ENCODE assay signal across 23 cellular contexts in genomic region chr9:120776788-120777187, GRCh38. TPM values are rescaled to one million over a fixed set of nuclear protein-coding genes. Genes with fewer than 3 reads are reported as not detected.
DNase-seq lines count a peak whose midpoint lies in the region; ATAC-seq, FAIRE-seq and TF ChIP-seq lines count a peak whose summit lies in the region.
"Had no signal": no experiment of that assay in that cellular context is flagged by ENCODE, and none has a peak within 500 bp of the region (broad histone marks: within the 10 kb centered on the region; RNA-seq: fewer than 3 reads in every experiment).

No MANE protein-coding gene starts in this region.

- H3K79me2 ChIP-seq in keratinocyte (ENCODE audit: control insufficient read depth, insufficient read depth, low read length): peaks cover 28% of the 10 kb centered on the region

- no peaks in the 10 kb centered on the region for H3K9me1 ChIP-seq in keratinocyte (ENCODE audit: control insufficient read depth, extremely low read depth, insufficient read depth, low read length)

- intact Hi-C loops in sciatic nerve (cut with DNase I): no loop called here

- no peaks in the 10 kb centered on the region for H4K20me1 ChIP-seq in keratinocyte (ENCODE audit: control insufficient read depth, extremely low read depth, insufficient read depth, low read length)

- peak overlapping the region; percentile 65 for H3K27ac Mint-ChIP-seq in T-helper 17 cell
- H3K27ac Mint-ChIP-seq: CD4-positive, alpha-beta T cell; IgD-negative memory B cell had no signal

- peaks cover 11% of the 10 kb centered on the region for H3K4me1 Mint-ChIP-seq in T-helper 17 cell

- no peak for ATAC-seq in T-helper 17 cell
- no peak for ATAC-seq in sciatic nerve
- ATAC-seq: GM12878 had no signal

- H3K27me3 ChIP-seq in bronchial epithelial cell (ENCODE audit: control insufficient read depth, insufficient read depth, low read length) (no peaks in the 10 kb centered on the region), keratinocyte (ENCODE audit: control insufficient read depth, extremely low read depth, insufficient read depth, low read length) (no peaks in the 10 kb centered on the region)
- H3K27me3 ChIP-seq: BLaER1 had no signal

- H3K9me3 ChIP-seq in T-helper 17 cell (ENCODE audit: control insufficient read depth, low read length, poor library complexity, severe bottlenecking): no peaks in the 10 kb centered on the region
- no peaks in the 10 kb centered on the region for H3K9me3 ChIP-seq in keratinocyte (ENCODE audit: control insufficient read depth, low read depth, low read length)
- H3K9me3 ChIP-seq: BLaER1 had no signal

- peak overlapping the region; percentile 62 for H3K27ac ChIP-seq in keratinocyte (ENCODE audit: control insufficient read depth, insufficient read depth, low read length)
- H3K27ac ChIP-seq: BLaER1, PC-9 had no signal

- no peaks in the 10 kb centered on the region for H3K27me3 Mint-ChIP-seq in T-helper 17 cell
- H3K27me3 Mint-ChIP-seq: CD4-positive, alpha-beta T cell; IgD-negative memory B cell had no signal

- FAIRE-seq in bronchial epithelial cell (lab: Jason Lieb, UNC) (no peak), keratinocyte (lab: Jason Lieb, UNC) (no peak)
- FAIRE-seq: GM12878 had no signal

- no peak overlapping the region for H3K4me3 Mint-ChIP-seq in T-helper 17 cell
- H3K4me3 Mint-ChIP-seq: CD4-positive, alpha-beta T cell; IgD-negative memory B cell had no signal

- TF ChIP-seq CTCF in LNCaP clone FGC (IDR thresholded peaks at IDR 0.05; ENCODE audit: control insufficient read depth, extremely low read depth, insufficient read depth): no peak
- no peak for TF ChIP-seq CTCF in bronchial epithelial cell (IDR thresholded peaks at IDR 0.05; ENCODE audit: insufficient read depth, low read length, severe bottlenecking)
- no peak for TF ChIP-seq CTCF in keratinocyte (optimal IDR thresholded peaks at IDR 0.05 in 1 of 3, IDR thresholded peaks at IDR 0.05 in 1 of 3, conservative IDR thresholded peaks at IDR 0.05 in 1 of 3; ENCODE audit: extremely low read depth in 1 of 3, insufficient read depth in 2 of 3, low read length in 3 of 3)

- dilution Hi-C loops in keratinocyte (cut with MboI; ENCODE audit: extremely low pct_ligation_motif_present, low sequenced_read_pairs): no loop called here

- peaks cover 33% of the 10 kb centered on the region for H3K4me1 ChIP-seq in keratinocyte (ENCODE audit: control insufficient read depth, extremely low read depth, insufficient read depth, low read length)
- H3K4me1 ChIP-seq: BLaER1 had no signal

- peak overlapping the region; percentile 8 for H3K9ac ChIP-seq in keratinocyte (ENCODE audit: control insufficient read depth, extremely low read depth, insufficient read depth, low read length)
- H3K9ac ChIP-seq: BLaER1 had no signal

- no peak overlapping the region for H3K4me3 ChIP-seq in LNCaP clone FGC (ENCODE audit: low read depth, low read length)
- no peak overlapping the region for H3K4me3 ChIP-seq in bronchial epithelial cell (ENCODE audit: low read depth, low read length)
- no peak overlapping the region for H3K4me3 ChIP-seq in keratinocyte (ENCODE audit: control insufficient read depth in 2 of 3, extremely low read depth in 1 of 3, insufficient read depth in 2 of 3, low read depth in 1 of 3, low read length in 3 of 3)
- H3K4me3 ChIP-seq: BLaER1, GM12878, PC-9 had no signal

- H3K4me2 ChIP-seq in keratinocyte (ENCODE audit: control insufficient read depth, extremely low read depth, insufficient read depth, low read depth, low read length): peak overlapping the region; percentile 42
- H3K4me2 ChIP-seq: BLaER1, PC-9 had no signal

- no peak overlapping the region for H2AFZ ChIP-seq in keratinocyte (ENCODE audit: control insufficient read depth, low read length)
- H2AFZ ChIP-seq: PC-9 had no signal

- peaks cover 3% of the 10 kb centered on the region for H3K36me3 ChIP-seq in bronchial epithelial cell (ENCODE audit: control insufficient read depth, insufficient read depth, low read length)
- H3K36me3 ChIP-seq in keratinocyte (ENCODE audit: control insufficient read depth in 2 of 2, extremely low read depth in 1 of 2, insufficient read depth in 2 of 2, low read length in 2 of 2): peaks cover 7 to 32% of the 10 kb centered on the region in 2 experiments

- peaks cover 12% of the 10 kb centered on the region for H3K36me3 Mint-ChIP-seq in T-helper 17 cell (ENCODE audit: low read depth)

- DNase-seq in LNCaP clone FGC (ENCODE audit: low read depth) (peak; percentile 75), T-helper 17 cell (no peak), bronchial epithelial cell (ENCODE audit: low read depth) (peak; percentile 49), keratinocyte (ENCODE audit: low read depth, low spot score) (no peak), sciatic nerve (ENCODE audit: low spot score) (no peak), SK-N-DZ (ENCODE audit: low spot score) (no peak), foreskin melanocyte (no peak)
- DNase-seq: ACHN; CD4-positive, alpha-beta T cell; DND-41; Karpas-422; MM.1S; NCI-H1092; NCI-H1436; NCI-H2029; NCI-H2227 treated with DMSO at 0.1 percent for 48 hours; NCI-H510A; PC-9; RPMI8226; SIG-M5 had no signal

RNA-seq across cellular contexts. Expression of gene FBXW2, which starts 16.4 kb away (rescaled TPM):
- total RNA-seq in T-helper 17 cell (10 to 100 TPM; 60.6 to 71.2 TPM), bronchial epithelial cell (30.0 and 31.1 TPM in 2 replicates), sciatic nerve (65.5 TPM)
- polyA plus RNA-seq in keratinocyte: 45.0 to 68.3 TPM (median 59.9 TPM) in 3 replicates
- polyA plus RNA-seq in keratinocyte (2011; ENCODE audit: low read depth): 23.5 TPM
- 44.1 and 58.3 TPM in 2 replicates for polyA plus RNA-seq in keratinocyte (2011; cell fraction: cytosol; rRNA removed)
- 52.7 and 57.8 TPM in 2 replicates for polyA plus RNA-seq in keratinocyte (2011; cell fraction: nucleus; rRNA removed)
- polyA plus RNA-seq in keratinocyte (2012; ENCODE audit: low replicate concordance): 24.2 and 41.3 TPM in 2 replicates
- polyA minus RNA-seq in keratinocyte: 49.1 to 88.5 TPM (median 56.9 TPM) in 3 replicates
- 30.7 TPM for polyA minus RNA-seq in keratinocyte (2011; cell fraction: cytosol; rRNA and poly(A)+ RNA removed)
- polyA minus RNA-seq in keratinocyte (2011; cell fraction: nucleus; rRNA and poly(A)+ RNA removed): 22.1 and 42.6 TPM in 2 replicates
- polyA plus RNA-seq in SK-N-DZ (2014; cell fraction: cytosol; rRNA removed): 20.2 and 31.9 TPM in 2 replicates
- 16.1 and 27.5 TPM in 2 replicates for polyA plus RNA-seq in SK-N-DZ (2014; cell fraction: nucleus; rRNA removed)

Comparison
In these comparisons a context has a peak if more than half of its experiments do, and no peak if none do; other contexts are left out.
1. DNase-seq: peak in LNCaP clone FGC (single experiment) and bronchial epithelial cell (single experiment); none in T-helper 17 cell (0 of 3), keratinocyte (single experiment), sciatic nerve (single experiment), SK-N-DZ (single experiment) and foreskin melanocyte (single experiment).